ENCODE assay signal across 9 cellular contexts in the genomic region with DNA sequence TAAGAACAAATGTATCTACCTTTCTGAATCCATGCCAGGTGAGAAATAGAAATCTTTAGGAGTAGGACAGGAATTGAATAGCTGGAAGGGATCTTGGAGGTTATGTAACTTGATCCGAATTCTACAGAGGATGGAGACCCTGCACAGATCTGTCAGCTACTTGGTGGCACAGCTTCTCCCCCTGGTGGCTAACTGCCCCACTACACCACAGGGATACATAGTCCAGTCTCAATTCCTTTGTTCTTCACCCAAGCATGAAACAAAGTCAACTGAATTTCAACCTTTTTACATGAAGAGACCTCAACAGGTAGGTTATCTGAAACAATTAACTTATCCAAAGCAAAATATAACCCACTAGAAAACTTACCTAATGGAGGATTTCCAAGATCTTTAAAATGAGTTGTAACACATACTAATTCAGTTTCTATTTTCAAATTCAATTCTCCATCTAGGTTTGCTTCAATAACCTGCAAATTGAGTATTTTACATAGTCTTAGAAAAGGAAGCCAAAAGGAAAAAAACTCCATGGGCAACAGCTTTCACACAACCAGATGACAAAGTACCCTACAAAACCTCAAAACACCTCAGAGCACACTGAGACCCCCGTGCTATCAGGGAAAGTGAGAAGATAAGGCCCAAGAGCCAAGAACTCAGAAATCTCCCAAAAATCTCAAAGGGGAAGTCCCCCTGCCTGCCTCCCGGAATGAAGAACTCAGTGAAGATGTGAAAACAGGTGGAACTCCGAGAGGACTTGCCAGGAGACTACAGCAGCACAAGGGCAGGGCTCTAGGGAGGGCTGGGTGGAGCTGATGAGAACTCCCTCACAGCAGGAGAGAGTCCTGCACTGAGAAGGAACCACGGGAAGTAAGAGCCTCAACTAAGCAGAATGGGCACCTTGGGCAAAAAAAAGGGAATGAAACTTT. TPM values are rescaled to one million over a fixed set of nuclear protein-coding genes. Genes with fewer than 3 reads are reported as not detected.
DNase-seq lines count a peak whose midpoint lies in the region; ATAC-seq and TF ChIP-seq lines count a peak whose summit lies in the region.
"Had no signal": no experiment of that assay in that cellular context is flagged by ENCODE, and none has a peak within 500 bp of the region (broad histone marks: within the 10 kb centered on the region; RNA-seq: fewer than 3 reads in every experiment).

No MANE protein-coding gene starts in this region.

- ATAC-seq in GM18861 (IDR thresholded peaks at IDR 0.05; ENCODE audit: unreplicated experiment) (peak; percentile 51), HG03342 (IDR thresholded peaks at IDR 0.05; ENCODE audit: unreplicated experiment) (peak; percentile 93), upper lobe of right lung (peak; percentile 81)

- peaks cover 60% of the 10 kb centered on the region for H3K36me3 ChIP-seq in BE2C
- H3K36me3 ChIP-seq in esophagus squamous epithelium: peaks cover 21 to 84% (median 56%) of the 10 kb centered on the region in 3 donors
- H3K36me3 ChIP-seq in upper lobe of right lung: peaks cover 79% of the 10 kb centered on the region

- H3K4me3 Mint-ChIP-seq in neural crest cell: no peak overlapping the region

- no peaks in the 10 kb centered on the region for H3K9me3 ChIP-seq in BE2C
- H3K9me3 ChIP-seq in esophagus squamous epithelium: no peaks in the 10 kb centered on the region
- H3K9me3 ChIP-seq in upper lobe of right lung: no peaks in the 10 kb centered on the region

- no peaks in the 10 kb centered on the region; the same call in 1 of the 2 replicates for H3K4me1 ChIP-seq in BE2C
- H3K4me1 ChIP-seq in esophagus squamous epithelium: peaks cover 4 to 18% (median 10%) of the 10 kb centered on the region in 3 donors
- H3K4me1 ChIP-seq in upper lobe of right lung: peaks cover 7% of the 10 kb centered on the region

- H3K27ac ChIP-seq in esophagus squamous epithelium (peak overlapping the region; percentile 6 to 68 (median 50)), upper lobe of right lung (peak overlapping the region; percentile 38)

- peak; percentile 99 for TF ChIP-seq CTCF in BE2C (IDR thresholded peaks at IDR 0.05; ENCODE audit: low read depth, low read length)
- peak; percentile 67 to 83 (median 73) for TF ChIP-seq CTCF in esophagus squamous epithelium (IDR thresholded peaks at IDR 0.05)
- TF ChIP-seq CTCF in neural crest cell (conservative IDR thresholded peaks at IDR 0.05): peak; percentile 94
- peak; percentile 85 for TF ChIP-seq CTCF in upper lobe of right lung (IDR thresholded peaks at IDR 0.05)

- no peaks in the 10 kb centered on the region for H3K27me3 Mint-ChIP-seq in neural crest cell (ENCODE audit: low read depth)
- H3K27me3 Mint-ChIP-seq: IgD-negative memory B cell had no signal

- H3K4me1 Mint-ChIP-seq in neural crest cell: peaks cover 11% of the 10 kb centered on the region

- TF ChIP-seq POLR2A in esophagus squamous epithelium (IDR thresholded peaks at IDR 0.05): no peak

- H3K4me3 ChIP-seq in BE2C (ENCODE audit: low read depth, low read length) (no peak overlapping the region), esophagus squamous epithelium (no peak overlapping the region), upper lobe of right lung (no peak overlapping the region)

- DNase-seq in BE2C (peak; percentile 85), NCI-H82 (lab: John Stamatoyannopoulos, UW) (peak; percentile 77), activated T-cell treated with anti-CD3 and anti-CD28 coated beads for 48 hours (ENCODE audit: low read depth) (peak; percentile 31), esophagus squamous epithelium (lab: John Stamatoyannopoulos, UW) (no peak), neural crest cell (ENCODE audit: low read depth, low spot score) (peak; percentile 82), upper lobe of right lung (no peak)

- intact Hi-C loops in esophagus squamous epithelium (cut with DNase I): no loop called here
- intact Hi-C loops in upper lobe of right lung (cut with DNase I): no loop called here

- H3K27me3 ChIP-seq in BE2C: no peaks in the 10 kb centered on the region
- H3K27me3 ChIP-seq in esophagus squamous epithelium: no peaks in the 10 kb centered on the region
- no peaks in the 10 kb centered on the region for H3K27me3 ChIP-seq in upper lobe of right lung

- H3K36me3 Mint-ChIP-seq in neural crest cell (ENCODE audit: low read depth): peaks cover 29% of the 10 kb centered on the region

- no peaks in the 10 kb centered on the region for H3K9me3 Mint-ChIP-seq in neural crest cell
- H3K9me3 Mint-ChIP-seq: IgD-negative memory B cell had no signal

- 52 to 60% methylated on average over 5 of the region's 5 CpGs for whole genome bisulfite sequencing in esophagus squamous epithelium, 2 donors

- peak overlapping the region; percentile 46 for H3K27ac Mint-ChIP-seq in neural crest cell (ENCODE audit: unreplicated experiment)

RNA-seq across cellular contexts. Expression of gene HUS1, which starts 10.3 kb away (rescaled TPM):
- polyA plus RNA-seq in BE2C (2012; ENCODE audit: insufficient read depth, insufficient read length, low read depth): 27.7 TPM
- total RNA-seq in esophagus squamous epithelium (10 to 100 TPM; 15.2 to 31.6 (median 24.0) TPM), neural crest cell (43.1 and 47.0 TPM in 2 replicates), upper lobe of right lung (34.5 TPM)

RNA-seq across cellular contexts. Expression of gene PKD1L1, which starts 20.8 kb away (rescaled TPM):
- polyA plus RNA-seq in BE2C (2012; ENCODE audit: insufficient read depth, insufficient read length, low read depth): 0.25 TPM
- total RNA-seq in esophagus squamous epithelium (under 1 TPM in 3 of 4 donors, not detected in 1; 0.06 to 0.19 (median 0.13) TPM), neural crest cell (0.11 and 0.19 TPM in 2 replicates), upper lobe of right lung (1.0 TPM)

RNA-seq across cellular contexts. Expression of gene SUN3, which starts 59.8 kb away (rescaled TPM):
- polyA plus RNA-seq in BE2C (2012; ENCODE audit: insufficient read depth, insufficient read length, low read depth): 0.31 TPM
- total RNA-seq in esophagus squamous epithelium (not detected), neural crest cell (not detected in 2 replicates), upper lobe of right lung (not detected)
- polyA plus RNA-seq: IgD-negative memory B cell had no signal

Comparison
In these comparisons a context has a peak if more than half of its experiments do, and no peak if none do; other contexts are left out.
1. DNase-seq: peak in BE2C (single experiment), NCI-H82 (single experiment), activated T-cell treated with anti-CD3 and anti-CD28 coated beads for 48 hours (single experiment) and neural crest cell (single experiment); none in esophagus squamous epithelium (single experiment) and upper lobe of right lung (single experiment).
2. Peak in every context shown above with its lines, with median percentiles within 50 percentile points of each other: CTCF ChIP-seq and ATAC-seq.